ENCODE assay signal across 18 cellular contexts in the genomic region with DNA sequence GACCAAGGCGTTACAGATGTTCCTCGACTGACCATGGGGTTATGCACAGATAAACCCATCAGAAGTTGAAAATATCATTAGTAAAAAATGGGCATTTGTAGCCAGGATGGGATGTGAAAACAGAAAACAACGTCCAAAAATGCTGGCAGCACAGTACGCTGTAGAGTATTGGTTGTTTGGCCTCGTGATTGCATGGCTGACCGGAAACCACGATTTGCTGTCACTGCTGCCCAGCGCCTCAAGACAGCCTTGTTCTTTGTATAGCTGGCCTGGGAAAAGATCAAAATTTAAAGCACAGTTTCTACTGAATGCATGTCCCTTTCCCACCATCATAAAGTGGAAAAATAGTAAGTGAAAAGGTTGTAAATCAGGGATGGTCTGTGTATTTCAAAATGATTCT. TPM values are rescaled to one million over a fixed set of nuclear protein-coding genes. Genes with fewer than 3 reads are reported as not detected.
A peak's percentile ranks its signal among the peaks of the same experiment; 100 is the strongest.
DNase-seq lines count a peak whose midpoint lies in the region; TF ChIP-seq lines count a peak whose summit lies in the region.
"Had no signal": no experiment of that assay in that cellular context is flagged by ENCODE, and none has a peak within 500 bp of the region (broad histone marks: within the 10 kb centered on the region; RNA-seq: fewer than 3 reads in every experiment).

No MANE protein-coding gene starts in this region.

- no peaks in the 10 kb centered on the region for H3K9me3 Mint-ChIP-seq in nephron progenitor cell

- H3K4me3 Mint-ChIP-seq in nephron progenitor cell: no peak overlapping the region
- H3K4me3 Mint-ChIP-seq: CD14-positive monocyte had no signal

- H3K36me3 Mint-ChIP-seq in nephron progenitor cell (ENCODE audit: low read depth): peaks cover 55% of the 10 kb centered on the region

- H3K27ac ChIP-seq in right atrium auricular region (peak overlapping the region; percentile 12 to 30), rectal smooth muscle tissue (ENCODE audit: low read depth, low read length) (peak overlapping the region; percentile 14)

- DNase-seq in COLO829 (ENCODE audit: low spot score) (peak; percentile 68), cardiac fibroblast (ENCODE audit: low read depth in 2 of 2) (peak; percentile 14 to 35), right atrium auricular region (ENCODE audit: low spot score) (peak; percentile 56), activated gamma-delta T cell treated with Interleukin-2 at 50 U/mL for 16 hours (no peak), nephron progenitor cell (no peak), NCI-H526 (lab: John Stamatoyannopoulos, UW) (no peak), ureter (ENCODE audit: low spot score) (no peak)
- DNase-seq: COR-L47, GF-D8, GOT3, MV-4-11, NCI-H1417, NCI-H1930, NCI-H2171, NCI-H446, RPMI8226 had no signal

- H3K27me3 Mint-ChIP-seq in nephron progenitor cell (ENCODE audit: low read depth, poor library complexity): peaks cover 3% of the 10 kb centered on the region

- H3K4me1 Mint-ChIP-seq in nephron progenitor cell: peaks cover 3% of the 10 kb centered on the region
- H3K4me1 Mint-ChIP-seq: CD14-positive monocyte had no signal

- H3K27me3 ChIP-seq in right atrium auricular region: no peaks in the 10 kb centered on the region
- no peaks in the 10 kb centered on the region for H3K27me3 ChIP-seq in rectal smooth muscle tissue (ENCODE audit: control insufficient read depth, insufficient read depth, low read length)

- no peaks in the 10 kb centered on the region for H3K9me3 ChIP-seq in right atrium auricular region

- H3K4me1 ChIP-seq in right atrium auricular region: no peaks in the 10 kb centered on the region
- peaks cover 3% of the 10 kb centered on the region for H3K4me1 ChIP-seq in rectal smooth muscle tissue (ENCODE audit: control insufficient read depth, insufficient read depth, low read length)

- TF ChIP-seq CTCF in cardiac fibroblast (IDR thresholded peaks at IDR 0.05; ENCODE audit: low read depth, low read length) (no peak), right atrium auricular region (IDR thresholded peaks at IDR 0.05) (no peak), nephron progenitor cell (IDR thresholded peaks at IDR 0.05) (no peak)

- H3K36me3 ChIP-seq in right atrium auricular region (no peaks in the 10 kb centered on the region), rectal smooth muscle tissue (ENCODE audit: control insufficient read depth, insufficient read depth, low read length) (no peaks in the 10 kb centered on the region)

- H3K4me3 ChIP-seq in cardiac fibroblast (replicated peaks in 1 of 2; ENCODE audit: low read depth in 2 of 2, low read length in 2 of 2): no peak overlapping the region
- no peak overlapping the region for H3K4me3 ChIP-seq in right atrium auricular region
- no peak overlapping the region for H3K4me3 ChIP-seq in rectal smooth muscle tissue (ENCODE audit: low read length)

- H3K9ac ChIP-seq in rectal smooth muscle tissue (ENCODE audit: low read length): no peak overlapping the region

- H3K27ac Mint-ChIP-seq in nephron progenitor cell: no peak overlapping the region

RNA-seq across cellular contexts. Expression of a gene that starts 41.9 kb away (rescaled TPM):
- total RNA-seq in right atrium auricular region (10 to 100 TPM in 1 of 2 donors, 1 to 10 TPM in 1; 4.1 to 12.2 TPM), ureter (74.5 TPM)

Comparison
In these comparisons a context has a peak if more than half of its experiments do, and no peak if none do; other contexts are left out.
1. DNase-seq: peak in COLO829 (single experiment), cardiac fibroblast (2 of 2) and right atrium auricular region (single experiment); none in activated gamma-delta T cell treated with Interleukin-2 at 50 U/mL for 16 hours (single experiment), nephron progenitor cell (single experiment), NCI-H526 (0 of 2) and ureter (single experiment).